In the genomic region with DNA sequence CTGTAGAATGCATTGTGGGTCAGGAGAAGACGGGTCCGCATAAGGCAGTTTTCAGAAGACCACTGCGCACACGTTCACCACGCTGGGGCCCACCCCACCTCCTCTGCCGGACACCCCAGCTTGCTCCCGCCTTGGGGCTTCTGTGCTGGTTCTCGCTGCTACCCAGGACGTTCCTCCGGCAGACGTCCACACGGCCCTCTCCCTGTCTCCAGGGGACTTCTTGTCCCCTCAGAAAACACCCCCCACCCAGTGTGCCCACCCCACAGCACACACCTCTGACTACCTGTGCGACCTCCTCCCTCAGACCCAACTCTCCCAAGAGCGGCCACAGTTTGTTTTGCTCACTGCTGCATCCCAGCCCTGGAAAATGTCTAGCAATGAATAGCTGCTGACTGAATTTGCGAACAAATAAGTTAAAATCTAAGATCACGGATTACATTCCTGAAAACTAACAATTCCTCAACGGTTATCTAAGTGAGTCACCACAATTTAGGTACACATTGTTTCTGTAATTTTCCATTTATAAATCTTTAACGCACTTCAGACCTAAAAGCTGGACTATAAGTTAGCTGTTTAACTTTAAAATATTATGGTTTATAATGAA, we compare ENCODE assay signal across 23 cellular contexts.
DNase-seq lines count a peak whose midpoint lies in the region; ATAC-seq, FAIRE-seq and TF ChIP-seq lines count a peak whose summit lies in the region.
"Had no signal": no experiment of that assay in that cellular context is flagged by ENCODE, and none has a peak within 500 bp of the region (broad histone marks: within the 10 kb centered on the region; RNA-seq: fewer than 3 reads in every experiment).

No MANE protein-coding gene starts in this region.

- no peaks in the 10 kb centered on the region for H3K27me3 Mint-ChIP-seq in brain
- H3K27me3 Mint-ChIP-seq: activated CD8-positive, alpha-beta memory T cell treated with anti-CD3 and anti-CD28 coated beads, Interleukin-2, amount 10 ng/mL, durations not matched to agents 7 days and 5 days had no signal

- no peaks in the 10 kb centered on the region for H4K20me1 ChIP-seq in OCI-LY1 (ENCODE audit: insufficient read depth, low read length)

- H3K4me1 Mint-ChIP-seq in brain = peaks cover 56% of the 10 kb centered on the region
- H3K4me1 Mint-ChIP-seq: activated CD8-positive, alpha-beta memory T cell treated with anti-CD3 and anti-CD28 coated beads, Interleukin-2, amount 10 ng/mL, durations not matched to agents 7 days and 5 days had no signal

- peaks cover 81% of the 10 kb centered on the region for H3K36me3 ChIP-seq in OCI-LY1 (ENCODE audit: insufficient read depth, low read length)
- H3K36me3 ChIP-seq in mesenchymal stem cell (ENCODE audit: control insufficient read depth in 1 of 2, insufficient read depth in 2 of 2, low read depth in 1 of 2, low read length in 2 of 2) = peaks cover 41 to 47% of the 10 kb centered on the region in 2 experiments
- peaks cover 8% of the 10 kb centered on the region for H3K36me3 ChIP-seq in thoracic aorta
- H3K36me3 ChIP-seq: SJCRH30 had no signal

- no peak overlapping the region for H2BK12ac ChIP-seq in mesenchymal stem cell (ENCODE audit: low read length in 2 of 2)

- no peaks in the 10 kb centered on the region for H3F3A ChIP-seq in OCI-LY1 (ENCODE audit: insufficient read depth, low read length)

- H3K18ac ChIP-seq in mesenchymal stem cell (ENCODE audit: low read depth in 1 of 2, low read length in 2 of 2) = peak overlapping the region in 1 of 2 experiments; percentile 5

- no peak overlapping the region for H2BK15ac ChIP-seq in mesenchymal stem cell (ENCODE audit: low read depth, poor library complexity, severe bottlenecking)

- ATAC-seq in thoracic aorta (ENCODE audit: insufficient number of reproducible peaks, low FRiP score, low read depth) = no peak
- no peak for ATAC-seq in omental fat pad (ENCODE audit: low FRiP score)
- ATAC-seq: activated CD8-positive, alpha-beta memory T cell treated with anti-CD3 and anti-CD28 coated beads, Interleukin-2, amount 10 ng/mL, durations not matched to agents 7 days and 5 days; GM12878; left colon had no signal

- no peaks in the 10 kb centered on the region for H3K79me2 ChIP-seq in OCI-LY1 (ENCODE audit: insufficient read depth, low read length)

- no peak overlapping the region for H3K14ac ChIP-seq in mesenchymal stem cell (ENCODE audit: low read length in 2 of 2)

- H3K4me2 ChIP-seq in OCI-LY1 (ENCODE audit: low read length) (no peak overlapping the region), mesenchymal stem cell (ENCODE audit: low read length, poor library complexity, severe bottlenecking) (peak overlapping the region; percentile 41)
- H3K4me2 ChIP-seq: BLaER1 treated with 17β-estradiol and CSF1 and Interleukin-3, amounts not matched to agents 10 nM and 100 nM had no signal

- H3K27ac ChIP-seq in OCI-LY1 (ENCODE audit: low read depth, low read length, poor library complexity, severe bottlenecking) (peak overlapping the region; percentile 98), mesenchymal stem cell (ENCODE audit: low read length, poor library complexity, severe bottlenecking) (peak overlapping the region; percentile 90), thoracic aorta (peak overlapping the region; percentile 84)
- H3K27ac ChIP-seq: BLaER1 treated with 17β-estradiol and CSF1 and Interleukin-3, amounts not matched to agents 10 nM and 100 nM; SJCRH30 had no signal

- no peaks in the 10 kb centered on the region for H3K9me2 ChIP-seq in OCI-LY1 (ENCODE audit: low read depth, low read length)

- no peak overlapping the region for H4K8ac ChIP-seq in mesenchymal stem cell (ENCODE audit: low read length)

- H3K9ac ChIP-seq in OCI-LY1 (ENCODE audit: low read length) (no peak overlapping the region), mesenchymal stem cell (ENCODE audit: low read length) (no peak overlapping the region)
- H3K9ac ChIP-seq: BLaER1 treated with 17β-estradiol and CSF1 and Interleukin-3, amounts not matched to agents 10 nM and 100 nM had no signal

- H3K4me1 ChIP-seq in OCI-LY1 (ENCODE audit: insufficient read depth, low read length, severe bottlenecking) = peaks cover 93% of the 10 kb centered on the region
- peaks cover 41% of the 10 kb centered on the region for H3K4me1 ChIP-seq in mesenchymal stem cell (ENCODE audit: control insufficient read depth, insufficient read depth, low read depth, low read length)
- peaks cover 30 to 66% of the 10 kb centered on the region in 2 donors for H3K4me1 ChIP-seq in thoracic aorta (ENCODE audit: control insufficient read depth in 1 of 2, low read depth in 2 of 2)

- 89% methylated on average over 17 of the region's 18 CpGs for WGBS in mesenchymal stem cell

- no peak overlapping the region for H3K4me3 ChIP-seq in OCI-LY1 (ENCODE audit: low read depth, low read length, poor library complexity, severe bottlenecking)
- H3K4me3 ChIP-seq in mesenchymal stem cell (ENCODE audit: insufficient read depth in 1 of 2, low read depth in 1 of 2, low read length in 2 of 2) = no peak overlapping the region
- H3K4me3 ChIP-seq in thoracic aorta = peak overlapping the region; percentile 63
- H3K4me3 ChIP-seq: BLaER1 treated with 17β-estradiol and CSF1 and Interleukin-3, amounts not matched to agents 10 nM and 100 nM; GM12878; SJCRH30; skin epidermis had no signal

- no peak overlapping the region for H4K91ac ChIP-seq in mesenchymal stem cell (ENCODE audit: low read length)

- H3K79me1 ChIP-seq in mesenchymal stem cell (replicated peaks; ENCODE audit: low read length, poor library complexity, severe bottlenecking) = peaks cover 15% of the 10 kb centered on the region

- no peak overlapping the region for H2BK120ac ChIP-seq in mesenchymal stem cell (ENCODE audit: low read depth, low read length)

- peak overlapping the region; percentile 89 for H2AK5ac ChIP-seq in mesenchymal stem cell (ENCODE audit: low read length, severe bottlenecking)

- no peak overlapping the region for H3K23ac ChIP-seq in mesenchymal stem cell (ENCODE audit: low read length in 2 of 2)

- H3K9me3 ChIP-seq in OCI-LY1 (ENCODE audit: low read length) (no peaks in the 10 kb centered on the region), mesenchymal stem cell (ENCODE audit: control insufficient read depth, low read length) (no peaks in the 10 kb centered on the region), thoracic aorta (no peaks in the 10 kb centered on the region)
- H3K9me3 ChIP-seq: BLaER1 treated with 17β-estradiol and CSF1 and Interleukin-3, amounts not matched to agents 10 nM and 100 nM; SJCRH30 had no signal

- peaks cover 70% of the 10 kb centered on the region for H3K36me3 Mint-ChIP-seq in brain

- peak overlapping the region; percentile 87 for H2BK5ac ChIP-seq in mesenchymal stem cell (ENCODE audit: low read depth, low read length, poor library complexity, severe bottlenecking)

- no peak for FAIRE-seq in GM19239 (lab: Jason Lieb, UNC)
- FAIRE-seq: endometrium, GM12878 had no signal

- no peak overlapping the region for H3K4ac ChIP-seq in mesenchymal stem cell (ENCODE audit: low read depth in 1 of 2, low read length in 2 of 2)

- no peak overlapping the region for H3K4me3 Mint-ChIP-seq in brain
- H3K4me3 Mint-ChIP-seq: activated CD8-positive, alpha-beta memory T cell treated with anti-CD3 and anti-CD28 coated beads, Interleukin-2, amount 10 ng/mL, durations not matched to agents 7 days and 5 days had no signal

- H3K27me3 ChIP-seq in OCI-LY1 (ENCODE audit: insufficient read depth, low read length) = no peaks in the 10 kb centered on the region
- no peaks in the 10 kb centered on the region for H3K27me3 ChIP-seq in mesenchymal stem cell (ENCODE audit: control insufficient read depth in 1 of 2, insufficient read depth in 1 of 2, low read length in 2 of 2)
- no peaks in the 10 kb centered on the region for H3K27me3 ChIP-seq in thoracic aorta (replicated peaks; ENCODE audit: insufficient read depth)
- H3K27me3 ChIP-seq: BLaER1 treated with 17β-estradiol and CSF1 and Interleukin-3, amounts not matched to agents 10 nM and 100 nM; SJCRH30 had no signal

- TF ChIP-seq CTCF in OCI-LY1 (IDR thresholded peaks at IDR 0.05; ENCODE audit: low read length) = no peak
- no peak for TF ChIP-seq CTCF in brain (conservative IDR thresholded peaks at IDR 0.05)
- no peak for TF ChIP-seq CTCF in thoracic aorta (IDR thresholded peaks at IDR 0.05)
- TF ChIP-seq CTCF in omental fat pad (IDR thresholded peaks at IDR 0.05) = no peak

- H3K27ac Mint-ChIP-seq in brain = peak overlapping the region; percentile 42 to 92 (median 72)
- H3K27ac Mint-ChIP-seq: activated CD8-positive, alpha-beta memory T cell treated with anti-CD3 and anti-CD28 coated beads, Interleukin-2, amount 10 ng/mL, durations not matched to agents 7 days and 5 days; activated T-helper 2 cell treated with anti-CD3 and anti-CD28 coated beads, Interferon-gamma antibody, Interleukin-2, Interleukin-4, amounts not matched to agents 10 μg/mL and 5 μg/mL and 100 μg/mL, durations not matched to agents 14 hours and 24 hours and 36 hours had no signal

- peaks cover 0 to 2% (median 0%) of the 10 kb centered on the region in 5 experiments for H3K9me3 Mint-ChIP-seq in brain
- H3K9me3 Mint-ChIP-seq: activated T-helper 2 cell treated with anti-CD3 and anti-CD28 coated beads, Interferon-gamma antibody, Interleukin-2, Interleukin-4, amounts not matched to agents 10 μg/mL and 5 μg/mL and 100 μg/mL, durations not matched to agents 14 hours and 24 hours and 36 hours had no signal

- no peak overlapping the region for H2AFZ ChIP-seq in OCI-LY1 (ENCODE audit: low read length)
- no peak overlapping the region for H2AFZ ChIP-seq in mesenchymal stem cell (ENCODE audit: low read depth, low read length)

- TF ChIP-seq POLR2A in erythroblast (IDR thresholded peaks at IDR 0.05; ENCODE audit: low read length) = no peak

- DNase-seq in mesenchymal stem cell (peak; percentile 6), thoracic aorta (ENCODE audit: low spot score) (no peak), omental fat pad (ENCODE audit: low spot score) (no peak), GM19239 (ENCODE audit: insufficient read length, low spot score) (no peak), erythroblast (lab: John Stamatoyannopoulos, UW) (no peak)
- DNase-seq in stimulated activated CD8-positive, alpha-beta memory T cell treated with anti-CD3 and anti-CD28 coated beads, Interleukin-4, amount 100 ng/mL, for 48 hours = no peak
- DNase-seq: activated CD4-positive, alpha-beta T cell treated with anti-CD3 and anti-CD28 coated beads for 1 hour; activated CD8-positive, alpha-beta memory T cell treated with anti-CD3 and anti-CD28 coated beads, Interleukin-2, amount 10 ng/mL, durations not matched to agents 7 days and 5 days; GF-D8; NCI-H2107; NCI-H526 treated with DMSO at 0.1 percent for 48 hours; OCI-M1; SJCRH30; stimulated activated CD4-positive, alpha-beta T cell treated with anti-CD3 and anti-CD28 coated beads, Interleukin-4, amount 100 ng/mL, for 4 hours; substantia nigra had no signal
